ENCODE assay signal across 1 cellular context in the genomic region with DNA sequence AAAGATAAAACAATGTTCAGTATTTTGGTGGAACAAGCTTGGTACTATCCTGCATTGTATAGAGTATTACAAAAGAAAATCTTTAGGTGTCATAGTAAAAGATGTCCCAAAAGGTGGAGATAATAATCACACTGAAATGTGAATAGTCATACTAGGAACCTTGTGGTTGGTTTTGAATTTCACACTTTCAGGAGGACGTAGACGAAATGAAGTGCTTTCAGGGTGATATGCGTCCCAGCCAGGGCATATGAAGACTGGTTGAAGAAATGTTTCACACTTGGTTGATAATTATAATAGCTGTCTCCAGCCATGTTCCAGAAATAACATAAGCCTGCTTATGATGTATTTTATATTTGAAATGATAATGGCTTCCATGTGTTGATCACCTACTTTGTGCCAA.
TF ChIP-seq lines count a peak whose summit lies in the region.

No MANE protein-coding gene starts in this region.

TF ChIP-seq in WTC11, 78 proteins besides CTCF, POLR2A, EP300 and RAD21 (continued from another document):
- TF ChIP-seq, protein P1, sequence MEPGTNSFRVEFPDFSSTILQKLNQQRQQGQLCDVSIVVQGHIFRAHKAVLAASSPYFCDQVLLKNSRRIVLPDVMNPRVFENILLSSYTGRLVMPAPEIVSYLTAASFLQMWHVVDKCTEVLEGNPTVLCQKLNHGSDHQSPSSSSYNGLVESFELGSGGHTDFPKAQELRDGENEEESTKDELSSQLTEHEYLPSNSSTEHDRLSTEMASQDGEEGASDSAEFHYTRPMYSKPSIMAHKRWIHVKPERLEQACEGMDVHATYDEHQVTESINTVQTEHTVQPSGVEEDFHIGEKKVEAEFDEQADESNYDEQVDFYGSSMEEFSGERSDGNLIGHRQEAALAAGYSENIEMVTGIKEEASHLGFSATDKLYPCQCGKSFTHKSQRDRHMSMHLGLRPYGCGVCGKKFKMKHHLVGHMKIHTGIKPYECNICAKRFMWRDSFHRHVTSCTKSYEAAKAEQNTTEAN (CRISPR knock-in tag; IDR thresholded peaks at IDR 0.05): no peak
- TF ChIP-seq TCF7 (CRISPR knock-in tag; IDR thresholded peaks at IDR 0.05; ENCODE audit: low read depth) (no peak), ETV6 (CRISPR knock-in tag; IDR thresholded peaks at IDR 0.05) (no peak), ZBTB21 (CRISPR knock-in tag; IDR thresholded peaks at IDR 0.05; ENCODE audit: borderline replicate concordance) (no peak), MYBL2 (CRISPR knock-in tag; IDR thresholded peaks at IDR 0.05) (no peak), NR1H2 (CRISPR knock-in tag; IDR thresholded peaks at IDR 0.05) (no peak), NFATC4 (CRISPR knock-in tag; IDR thresholded peaks at IDR 0.05) (no peak)
